32 cellular contexts compared by ENCODE assay signal in genomic region chr2:195047955-195048354, GRCh38.
"Had no signal": no experiment of that assay in that cellular context is flagged by ENCODE, and none has a peak within 500 bp of the region (broad histone marks: within the 10 kb centered on the region; RNA-seq: fewer than 3 reads in every experiment).

No MANE protein-coding gene starts in this region.

- ATAC-seq: PC-3 had no signal

- DNase-seq: Kasumi-1, MG63, NCI-H1048, NCI-H1092 treated with DMSO at 0.1 percent for 48 hours, NCI-H1105 treated with DMSO at 0.1 percent for 48 hours, NCI-H1417, NCI-H1436, NCI-H146, NCI-H1694, NCI-H187, NCI-H1930, NCI-H2029 treated with DMSO at 0.1 percent for 48 hours, NCI-H2081 treated with DMSO at 0.1 percent for 48 hours, NCI-H2107, NCI-H2171, NCI-H226, NCI-H446 treated with DMSO at 0.1 percent for 48 hours, NCI-H510A, NCI-H524, NCI-H526, NCI-H69, NCI-H748 treated with DMSO at 0.1 percent for 48 hours, NCI-H82, PC-3, Peyer's patch, Right ventricle myocardium superior, RPMI8226, SHP77 treated with DMSO at 0.1 percent for 48 hours, SK-N-SH, SW 1271, T-helper 1 cell had no signal

- H3K27ac ChIP-seq: Peyer's patch, SJSA1 had no signal

- H3K9me2 ChIP-seq: SK-N-SH had no signal

- H3K36me3 ChIP-seq: MG63, Peyer's patch, SJSA1 had no signal

- H3K4me1 ChIP-seq: Peyer's patch, SJSA1 had no signal

- H3K27me3 ChIP-seq: MG63, Peyer's patch, SJSA1 had no signal

- H3K4me3 ChIP-seq: MG63, Peyer's patch, SJSA1 had no signal

- H3K4me2 ChIP-seq: SK-N-SH had no signal
